In the genomic region with DNA sequence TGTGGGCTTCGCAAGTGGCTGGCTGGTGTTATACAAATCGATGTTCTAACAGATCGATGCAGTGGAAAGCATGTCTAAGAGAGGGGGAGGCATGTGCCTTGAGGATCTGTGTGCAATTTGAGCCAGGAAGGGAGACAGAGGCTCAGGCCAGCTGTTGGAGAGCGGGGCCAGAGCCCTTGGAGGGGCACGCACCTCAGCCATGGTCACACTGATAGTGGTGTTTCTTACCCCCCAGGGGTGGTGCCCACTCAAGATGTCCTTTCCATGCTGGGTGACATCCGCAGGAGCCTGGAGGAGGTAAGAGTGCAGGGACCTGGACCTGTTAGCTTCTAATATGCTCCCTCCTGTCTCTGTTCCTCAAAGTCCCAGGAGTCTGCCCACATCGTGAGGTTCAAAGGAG, we compare ENCODE assay signal across 26 cellular contexts.
"Had no signal": no experiment of that assay in that cellular context is flagged by ENCODE, and none has a peak within 500 bp of the region (broad histone marks: within the 10 kb centered on the region; RNA-seq: fewer than 3 reads in every experiment).

No MANE protein-coding gene starts in this region.

- H3K4me3 Mint-ChIP-seq: activated T-cell treated with anti-CD3 and anti-CD28 coated beads, Interleukin-2, amount 50 U/mL, for 72 hours; central memory CD8-positive, alpha-beta T cell; effector memory CD8-positive, alpha-beta T cell; nephron progenitor cell; type B pancreatic cell had no signal

- H3K36me3 ChIP-seq: breast epithelium, esophagus muscularis mucosa, left ventricle myocardium inferior, right lobe of liver, thoracic aorta had no signal

- H3K36me3 Mint-ChIP-seq: immature natural killer cell had no signal

- H3K27ac ChIP-seq: breast epithelium, esophagus muscularis mucosa, hepatocyte, left ventricle myocardium inferior, right lobe of liver, thoracic aorta, VCaP had no signal

- ATAC-seq: activated naive CD4-positive, alpha-beta T cell treated with anti-CD3 and anti-CD28 coated beads, Interleukin-2, amount 50 U/mL, for 72 hours; activated T-cell treated with anti-CD3 and anti-CD28 coated beads, Interleukin-2, amount 50 U/mL, for 72 hours; effector memory CD8-positive, alpha-beta T cell; right lobe of liver; SK-N-SH treated with all-trans-retinoic acid at 6 μM for 48 hours had no signal

- H3K9me3 ChIP-seq: breast epithelium, esophagus muscularis mucosa, left ventricle myocardium inferior, right lobe of liver, thoracic aorta had no signal

- H3K9me3 Mint-ChIP-seq: activated naive CD4-positive, alpha-beta T cell treated with anti-CD3 and anti-CD28 coated beads, Interleukin-2, amount 50 U/mL, for 72 hours; activated T-cell treated with anti-CD3 and anti-CD28 coated beads, Interleukin-2, amount 50 U/mL, for 72 hours; central memory CD8-positive, alpha-beta T cell; effector memory CD8-positive, alpha-beta T cell; immature natural killer cell; type B pancreatic cell had no signal

- H3K4me3 ChIP-seq: breast epithelium, dorsolateral prefrontal cortex, esophagus muscularis mucosa, hepatocyte, left ventricle myocardium inferior, right lobe of liver, smooth muscle cell, thoracic aorta had no signal

- H3K27me3 ChIP-seq: breast epithelium, dorsolateral prefrontal cortex, esophagus muscularis mucosa, hepatocyte, right lobe of liver had no signal

- DNase-seq: activated CD4-positive, CD25-positive, alpha-beta regulatory T cell treated with anti-CD3 and anti-CD28 coated beads, Interleukin-2, amount 50 U/mL, for 72 hours; activated gamma-delta T cell; activated T-cell treated with anti-CD3 and anti-CD28 coated beads, Interleukin-2, amount 50 U/mL, for 72 hours; effector memory CD8-positive, alpha-beta T cell; glutamatergic neuron; immature natural killer cell; kidney glomerular epithelial cell; left ventricle myocardium inferior; midbrain; nephron progenitor cell; nucleus accumbens; stimulated activated CD4-positive, alpha-beta T cell treated with anti-CD3 and anti-CD28 coated beads, Interleukin-2, amount 100 ng/mL, for 48 hours; stimulated activated CD8-positive, alpha-beta memory T cell treated with anti-CD3 and anti-CD28 coated beads, Interleukin-4, amount 100 ng/mL, for 48 hours; stimulated activated naive CD4-positive, alpha-beta T cell had no signal

- H3K27ac Mint-ChIP-seq: activated T-cell treated with anti-CD3 and anti-CD28 coated beads, Interleukin-2, amount 50 U/mL, for 72 hours; immature natural killer cell; nephron progenitor cell; type B pancreatic cell had no signal

- H3K27me3 Mint-ChIP-seq: central memory CD8-positive, alpha-beta T cell; effector memory CD8-positive, alpha-beta T cell had no signal
